In the genomic region with DNA sequence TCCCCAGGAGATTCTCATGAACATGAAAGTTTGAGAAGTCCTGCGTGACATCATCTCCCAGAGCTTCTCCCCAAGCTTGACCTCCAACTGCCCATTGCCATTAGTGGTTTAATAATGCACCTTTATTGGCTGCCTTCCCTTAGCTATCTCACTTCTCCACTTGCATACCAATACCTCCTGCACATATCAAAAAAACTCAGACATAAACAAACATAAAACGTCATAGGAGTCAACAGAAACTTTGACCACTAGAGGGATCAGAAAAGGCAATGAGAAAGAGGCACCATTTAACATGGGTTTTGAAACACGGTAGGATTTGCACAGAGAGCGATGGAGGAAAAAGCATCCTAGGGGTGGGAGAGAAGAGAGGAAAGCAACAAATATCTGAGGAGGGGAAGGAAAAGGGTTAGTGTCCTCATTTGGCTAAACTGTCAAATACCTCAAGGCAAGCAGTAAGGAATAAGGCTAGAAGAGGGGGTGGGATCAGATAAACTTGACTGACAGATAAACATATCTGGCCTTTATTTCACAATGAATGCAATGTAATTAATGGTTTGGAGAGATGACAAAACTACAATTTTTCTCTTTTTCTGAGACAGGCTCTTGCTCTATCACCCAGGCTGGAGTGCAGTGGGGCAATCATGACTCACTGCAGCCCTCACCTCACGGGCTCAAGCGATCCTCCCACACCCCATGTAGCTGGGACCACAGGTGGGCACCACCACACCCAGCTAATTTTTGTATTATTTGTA, we compare ENCODE assay signal across 10 cellular contexts. TPM values are rescaled to one million over a fixed set of nuclear protein-coding genes. Genes with fewer than 3 reads are reported as not detected.
A peak's percentile ranks its signal among the peaks of the same experiment; 100 is the strongest.
DNase-seq lines count a peak whose midpoint lies in the region; TF ChIP-seq lines count a peak whose summit lies in the region.
"Had no signal": no experiment of that assay in that cellular context is flagged by ENCODE, and none has a peak within 500 bp of the region (broad histone marks: within the 10 kb centered on the region; RNA-seq: fewer than 3 reads in every experiment).

No MANE protein-coding gene starts in this region.

- H2BK5ac ChIP-seq in trophoblast cell (ENCODE audit: low read depth, low read length, poor library complexity) = no peak overlapping the region

- H3K14ac ChIP-seq in trophoblast cell (ENCODE audit: low read length) = no peak overlapping the region

- no peaks in the 10 kb centered on the region for H3K9me3 ChIP-seq in trophoblast cell (ENCODE audit: insufficient read depth, low read depth, low read length)

- H3K27ac ChIP-seq in trophoblast cell (ENCODE audit: low read depth, low read length) = no peak overlapping the region

- H2BK12ac ChIP-seq in trophoblast cell (ENCODE audit: low read length) = no peak overlapping the region

- H4K91ac ChIP-seq in trophoblast cell (ENCODE audit: low read depth, low read length) = no peak overlapping the region

- H4K8ac ChIP-seq in trophoblast cell (ENCODE audit: low read depth, low read length) = no peak overlapping the region

- no CpG with 5 or more reads among the region's 6 CpGs for WGBS in trophoblast cell (ENCODE audit: extremely low coverage, insufficient coverage, insufficient read length)

- no peak for DNase-seq in GM10266 (ENCODE audit: extremely low spot score)
- DNase-seq in NAMALWA (ENCODE audit: low spot score) = peak; percentile 40
- DNase-seq in cardiac fibroblast (ENCODE audit: low read depth in 2 of 2) = peak in 1 of 2 donors; percentile 47
- DNase-seq in trophoblast cell = peak in 1 of 2 donors; percentile 64
- no peak for DNase-seq in NCI-H2081 (lab: John Stamatoyannopoulos, UW)
- DNase-seq in NOMO-1 treated with dmso at 0.1 percent for 144 hours (lab: John Stamatoyannopoulos, UW; ENCODE audit: unreplicated experiment) = no peak
- DNase-seq in activated CD4-positive, alpha-beta T cell treated with anti-CD3 and anti-CD28 coated beads for 48 hours = no peak
- DNase-seq in NCI-H345 (lab: John Stamatoyannopoulos, UW) = no peak
- DNase-seq: activated naive CD8-positive, alpha-beta T cell treated with anti-CD3 and anti-CD28 coated beads, Interleukin-2, amount 50 U/mL, for 24 hours; NCI-H1092 treated with DMSO at 0.1 percent for 48 hours had no signal

- TF ChIP-seq CTCF in GM10266 (IDR thresholded peaks at IDR 0.05; ENCODE audit: control insufficient read depth, insufficient read depth, low read depth, missing control alignments) (peak; percentile 4), cardiac fibroblast (IDR thresholded peaks at IDR 0.05; ENCODE audit: low read depth, low read length) (peak; percentile 40)

- H3K36me3 ChIP-seq in trophoblast cell (ENCODE audit: control insufficient read depth in 1 of 2, insufficient read depth in 2 of 2, low read length in 2 of 2) = no peaks in the 10 kb centered on the region

- no peak overlapping the region for H3K9ac ChIP-seq in trophoblast cell (ENCODE audit: low read length)

- H2BK120ac ChIP-seq in trophoblast cell (ENCODE audit: insufficient read depth, low read length, poor library complexity) = no peak overlapping the region

- no peak overlapping the region for H2AK5ac ChIP-seq in trophoblast cell (ENCODE audit: low read length)

- no peak overlapping the region for H3K23ac ChIP-seq in trophoblast cell (ENCODE audit: low read length)

- H3K27me3 ChIP-seq in trophoblast cell (ENCODE audit: insufficient read depth, low read length) = no peaks in the 10 kb centered on the region

- no peak overlapping the region for H3K18ac ChIP-seq in trophoblast cell (ENCODE audit: low read length)

- no peak overlapping the region for H2AFZ ChIP-seq in trophoblast cell (ENCODE audit: insufficient read depth, low read length, poor library complexity)

- H3K4me2 ChIP-seq in trophoblast cell (ENCODE audit: low read length) = no peak overlapping the region

- H3K4ac ChIP-seq in trophoblast cell (ENCODE audit: low read depth, low read length) = peak overlapping the region; percentile 21

- H3K79me2 ChIP-seq in trophoblast cell (ENCODE audit: control insufficient read depth, insufficient read depth, low read length, poor library complexity) = peaks cover 3% of the 10 kb centered on the region

- H3K4me3 ChIP-seq in cardiac fibroblast (replicated peaks in 1 of 2; ENCODE audit: low read depth in 2 of 2, low read length in 2 of 2) = no peak overlapping the region
- H3K4me3 ChIP-seq in trophoblast cell (ENCODE audit: low read depth, low read length) = no peak overlapping the region

- H4K12ac ChIP-seq in trophoblast cell (ENCODE audit: low read depth, low read length) = no peak overlapping the region

- no peaks in the 10 kb centered on the region for H3K79me1 ChIP-seq in trophoblast cell (ENCODE audit: low read length)

- H3K4me1 ChIP-seq in trophoblast cell (ENCODE audit: control insufficient read depth in 1 of 2, insufficient read depth in 2 of 2, low read length in 2 of 2) = peaks cover 0 to 4% of the 10 kb centered on the region in 2 experiments

RNA-seq across cellular contexts. Expression of gene GNAQ, which starts 27.0 kb away (rescaled TPM):
- polyA plus RNA-seq in trophoblast cell (2013) = 39.2 and 40.9 TPM in 2 replicates
